ENCODE assay signal across 1 cellular context in the genomic region with DNA sequence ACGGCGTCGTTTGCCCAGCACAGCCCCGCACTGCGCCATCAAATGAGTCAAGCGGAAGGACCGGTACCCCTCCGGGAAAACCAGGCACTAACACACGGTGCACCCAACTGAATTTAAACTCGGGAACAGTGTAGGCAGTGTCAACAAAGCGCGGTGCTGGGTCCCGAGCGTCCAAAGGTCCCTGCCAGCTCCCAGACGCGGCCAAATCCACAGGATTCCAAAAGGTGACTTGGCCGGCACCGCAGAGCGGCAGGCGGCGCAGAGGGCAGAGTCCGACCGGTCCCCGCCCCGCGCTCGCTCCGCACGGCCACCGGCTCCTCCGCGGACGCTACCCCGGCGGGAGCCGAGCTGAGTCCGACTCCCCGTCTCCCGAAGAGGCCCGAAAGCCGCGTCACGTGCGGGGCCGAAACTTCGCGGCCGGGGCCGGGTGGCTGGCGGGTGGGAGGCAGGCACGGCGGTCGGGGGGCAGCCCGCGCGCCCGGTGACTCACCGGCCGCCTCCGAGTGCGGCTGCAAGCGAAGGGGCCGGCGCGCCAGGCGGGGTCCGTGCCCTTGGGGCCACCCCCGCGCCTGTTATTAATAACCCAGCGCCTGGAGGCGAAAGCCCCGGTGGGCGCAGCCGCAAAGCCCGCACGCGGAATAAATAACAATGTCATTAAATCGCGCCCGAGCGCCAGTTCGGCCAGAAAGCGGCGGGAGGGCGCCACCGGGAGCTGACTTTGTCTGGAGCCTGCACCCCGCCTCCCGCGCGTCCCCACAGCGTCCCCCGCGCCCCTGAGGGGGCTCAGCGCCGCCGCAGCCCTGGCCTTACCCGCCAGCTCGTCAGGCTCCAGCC.
TF ChIP-seq lines count a peak whose summit lies in the region.

No MANE protein-coding gene starts in this region.

TF ChIP-seq in K562, 482 proteins besides CTCF, POLR2A, EP300 and RAD21 (continued from another document):
- TF ChIP-seq, protein P1, sequence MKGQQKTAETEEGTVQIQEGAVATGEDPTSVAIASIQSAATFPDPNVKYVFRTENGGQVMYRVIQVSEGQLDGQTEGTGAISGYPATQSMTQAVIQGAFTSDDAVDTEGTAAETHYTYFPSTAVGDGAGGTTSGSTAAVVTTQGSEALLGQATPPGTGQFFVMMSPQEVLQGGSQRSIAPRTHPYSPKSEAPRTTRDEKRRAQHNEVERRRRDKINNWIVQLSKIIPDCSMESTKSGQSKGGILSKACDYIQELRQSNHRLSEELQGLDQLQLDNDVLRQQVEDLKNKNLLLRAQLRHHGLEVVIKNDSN (CRISPR knock-in tag; IDR thresholded peaks at IDR 0.05), result peak; percentile 69
- TF ChIP-seq, protein P2, sequence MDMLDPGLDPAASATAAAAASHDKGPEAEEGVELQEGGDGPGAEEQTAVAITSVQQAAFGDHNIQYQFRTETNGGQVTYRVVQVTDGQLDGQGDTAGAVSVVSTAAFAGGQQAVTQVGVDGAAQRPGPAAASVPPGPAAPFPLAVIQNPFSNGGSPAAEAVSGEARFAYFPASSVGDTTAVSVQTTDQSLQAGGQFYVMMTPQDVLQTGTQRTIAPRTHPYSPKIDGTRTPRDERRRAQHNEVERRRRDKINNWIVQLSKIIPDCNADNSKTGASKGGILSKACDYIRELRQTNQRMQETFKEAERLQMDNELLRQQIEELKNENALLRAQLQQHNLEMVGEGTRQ (CRISPR knock-in tag; IDR thresholded peaks at IDR 0.05), result peak; percentile 65
- TF ChIP-seq YY1 (IDR thresholded peaks at IDR 0.05; ENCODE audit: borderline replicate concordance in 1 of 3, control insufficient read depth in 1 of 3, extremely low read depth in 1 of 3, insufficient read depth in 3 of 3, insufficient read length in 1 of 3, insufficient replicate concordance in 2 of 3, low read depth in 1 of 3, low read length in 2 of 3) (peak in 1 of 3 experiments; percentile 18), GTF2E2 (tag; IDR thresholded peaks at IDR 0.05) (peak; percentile 17; the same call in 1 of the 2 replicates), NFE2 (IDR thresholded peaks at IDR 0.05; ENCODE audit: low read depth) (no peak), FOSL1 (tag; conservative IDR thresholded peaks at IDR 0.05) (peak; percentile 36; the same call in 1 of the 2 replicates), TAF7 (tag; IDR thresholded peaks at IDR 0.05) (no peak), ZNF699 (CRISPR knock-in tag; IDR thresholded peaks at IDR 0.05; ENCODE audit: insufficient replicate concordance) (no peak), ELF4 (CRISPR knock-in tag; IDR thresholded peaks at IDR 0.05) (no peak), ZNF57 (CRISPR knock-in tag; IDR thresholded peaks at IDR 0.05) (no peak), GABPB1 (CRISPR knock-in tag; IDR thresholded peaks at IDR 0.05) (0 out of 2 replicates have a peak, but pooled peaks have one; percentile 21), TEAD4 (IDR thresholded peaks at IDR 0.05; ENCODE audit: low read length) (no peak), TEAD4 (CRISPR knock-in tag; IDR thresholded peaks at IDR 0.05; ENCODE audit: borderline replicate concordance) (no peak), ZNF146 (CRISPR knock-in tag; IDR thresholded peaks at IDR 0.05; ENCODE audit: unreplicated experiment) (no peak), CTBP1 (IDR thresholded peaks at IDR 0.05; ENCODE audit: borderline replicate concordance) (peak; percentile 82), BRD9 (IDR thresholded peaks at IDR 0.05; ENCODE audit: low read depth, partially characterized antibody) (no peak), EGR1 (conservative IDR thresholded peaks at IDR 0.05) (peak; percentile 16; the same call in 1 of the 2 replicates), UBTF (IDR thresholded peaks at IDR 0.05; ENCODE audit: borderline replicate concordance in 1 of 2, low read depth in 2 of 2, low read length in 2 of 2) (peak in 1 of 2 experiments; percentile 76; a peak in 3 of 4 replicates), GATAD2B (IDR thresholded peaks at IDR 0.05; ENCODE audit: borderline replicate concordance) (peak; percentile 12; the same call in 1 of the 2 replicates), CC2D1A (IDR thresholded peaks at IDR 0.05) (no peak), CHD1 (IDR thresholded peaks at IDR 0.05; ENCODE audit: low read length) (peak; percentile 28), KDM2B (CRISPR knock-in tag; IDR thresholded peaks at IDR 0.05) (peak; percentile 78; the same call in 1 of the 2 replicates), ARID4B (CRISPR knock-in tag; IDR thresholded peaks at IDR 0.05) (no peak; the same call in 1 of the 2 replicates), SIRT6 (IDR thresholded peaks at IDR 0.05; ENCODE audit: low read depth, low read length) (no peak), ZSCAN29 (IDR thresholded peaks at IDR 0.05) (no peak; the same call in 1 of the 2 replicates), SMARCB1 (IDR thresholded peaks at IDR 0.05; ENCODE audit: insufficient read length, low read depth) (no peak), RB1 (IDR thresholded peaks at IDR 0.05; ENCODE audit: low read depth) (peak; percentile 23; the same call in 1 of the 2 replicates)
- TF ChIP-seq, protein P3, sequence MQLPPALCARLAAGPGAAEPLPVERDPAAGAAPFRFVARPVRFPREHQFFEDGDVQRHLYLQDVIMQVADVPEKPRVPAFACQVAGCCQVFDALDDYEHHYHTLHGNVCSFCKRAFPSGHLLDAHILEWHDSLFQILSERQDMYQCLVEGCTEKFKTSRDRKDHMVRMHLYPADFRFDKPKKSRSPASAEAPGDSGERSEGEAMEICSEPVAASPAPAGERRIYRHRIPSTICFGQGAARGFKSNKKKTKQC (CRISPR knock-in tag; IDR thresholded peaks at IDR 0.05), result no peak; the same call in 1 of the 2 replicates
- TF ChIP-seq, protein P4, sequence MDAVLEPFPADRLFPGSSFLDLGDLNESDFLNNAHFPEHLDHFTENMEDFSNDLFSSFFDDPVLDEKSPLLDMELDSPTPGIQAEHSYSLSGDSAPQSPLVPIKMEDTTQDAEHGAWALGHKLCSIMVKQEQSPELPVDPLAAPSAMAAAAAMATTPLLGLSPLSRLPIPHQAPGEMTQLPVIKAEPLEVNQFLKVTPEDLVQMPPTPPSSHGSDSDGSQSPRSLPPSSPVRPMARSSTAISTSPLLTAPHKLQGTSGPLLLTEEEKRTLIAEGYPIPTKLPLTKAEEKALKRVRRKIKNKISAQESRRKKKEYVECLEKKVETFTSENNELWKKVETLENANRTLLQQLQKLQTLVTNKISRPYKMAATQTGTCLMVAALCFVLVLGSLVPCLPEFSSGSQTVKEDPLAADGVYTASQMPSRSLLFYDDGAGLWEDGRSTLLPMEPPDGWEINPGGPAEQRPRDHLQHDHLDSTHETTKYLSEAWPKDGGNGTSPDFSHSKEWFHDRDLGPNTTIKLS (IDR thresholded peaks at IDR 0.05; ENCODE audit: borderline replicate concordance, low read depth), result no peak
